8 cellular contexts compared by ENCODE assay signal in genomic region chr1:48775817-48776399, GRCh38. TPM values are rescaled to one million over a fixed set of nuclear protein-coding genes. Genes with fewer than 3 reads are reported as not detected.
DNase-seq lines count a peak whose midpoint lies in the region; ATAC-seq and TF ChIP-seq lines count a peak whose summit lies in the region.

No MANE protein-coding gene starts in this region.

- H3K27ac ChIP-seq in esophagus squamous epithelium, result peak overlapping the region; percentile 51 to 88 (median 68)

- peak overlapping the region; percentile 100 for H3K4me3 Mint-ChIP-seq in progenitor cell of endocrine pancreas (ENCODE audit: low read depth)

- peaks cover 9% of the 10 kb centered on the region for H3K36me3 Mint-ChIP-seq in progenitor cell of endocrine pancreas (ENCODE audit: insufficient read depth)

- intact Hi-C loops in esophagus squamous epithelium (cut with DNase I), result no loop called here

- H3K4me3 ChIP-seq in NT2/D1 (ENCODE audit: insufficient read length, low read depth) (peak overlapping the region; percentile 88), esophagus squamous epithelium (peak overlapping the region; percentile 45 to 73 (median 61))

- 12 to 46% methylated on average over 8 of the region's 8 CpGs for WGBS in esophagus squamous epithelium, 2 donors

- ATAC-seq in GM18517 (IDR thresholded peaks at IDR 0.05; ENCODE audit: unreplicated experiment), result no peak

- H3K27me3 ChIP-seq in NT2/D1 (ENCODE audit: insufficient read depth, insufficient read length) (peaks cover 24% of the 10 kb centered on the region), esophagus squamous epithelium (peaks cover 0 to 25% (median 0%) of the 10 kb centered on the region in 4 donors)

- H3K36me3 ChIP-seq in NT2/D1 (ENCODE audit: insufficient read depth, insufficient read length, low read length), result no peaks in the 10 kb centered on the region
- no peaks in the 10 kb centered on the region for H3K36me3 ChIP-seq in esophagus squamous epithelium

- H3K27ac Mint-ChIP-seq in progenitor cell of endocrine pancreas, result peak overlapping the region; percentile 93

- TF ChIP-seq CTCF in esophagus squamous epithelium (IDR thresholded peaks at IDR 0.05) (no peak), progenitor cell of endocrine pancreas (IDR thresholded peaks at IDR 0.05; ENCODE audit: unreplicated experiment) (no peak)

- peak overlapping the region; percentile 76 for H3K9ac ChIP-seq in NT2/D1 (ENCODE audit: insufficient read length, low read depth)

- TF ChIP-seq POLR2A in esophagus squamous epithelium (IDR thresholded peaks at IDR 0.05), result no peak

- H3K9me3 ChIP-seq in NT2/D1 (ENCODE audit: insufficient read depth, low read length) (no peaks in the 10 kb centered on the region), esophagus squamous epithelium (no peaks in the 10 kb centered on the region)

- peaks cover 4% of the 10 kb centered on the region for H3K27me3 Mint-ChIP-seq in progenitor cell of endocrine pancreas

- DNase-seq in DMS79 treated with DMSO at 0.1 percent for 48 hours (lab: John Stamatoyannopoulos, UW), result peak; percentile 61
- no peak for DNase-seq in NT2/D1 (ENCODE audit: low read depth, low spot score)
- DNase-seq in esophagus squamous epithelium (lab: John Stamatoyannopoulos, UW), result no peak
- no peak for DNase-seq in progenitor cell of endocrine pancreas (ENCODE audit: low spot score, unreplicated experiment)
- no peak for DNase-seq in NOMO-1 treated with dmso at 0.1 percent for 144 hours (lab: John Stamatoyannopoulos, UW; ENCODE audit: unreplicated experiment)
- DNase-seq in stimulated activated CD4-positive, alpha-beta T cell treated with anti-CD3 and anti-CD28 coated beads, Interleukin-12 subunit alpha, Interleukin-12 subunit beta, amount 100 ng/mL, for 4 hours, result no peak
- DNase-seq in NCI-H2107 treated with DMSO at 0.1 percent for 48 hours (lab: John Stamatoyannopoulos, UW; ENCODE audit: unreplicated experiment), result no peak

- peaks cover 42% of the 10 kb centered on the region for H3K4me1 Mint-ChIP-seq in progenitor cell of endocrine pancreas (ENCODE audit: low read depth)

- H3K9me3 Mint-ChIP-seq in progenitor cell of endocrine pancreas (ENCODE audit: low read depth), result no peaks in the 10 kb centered on the region

- H3K4me1 ChIP-seq in NT2/D1 (ENCODE audit: insufficient read depth, insufficient read length) (no peaks in the 10 kb centered on the region), esophagus squamous epithelium (peaks cover 11 to 63% (median 11%) of the 10 kb centered on the region in 3 donors)

RNA-seq across cellular contexts. Expression of gene BEND5, which starts 0.8 kb away (rescaled TPM):
- total RNA-seq in esophagus squamous epithelium (1 to 10 TPM in 2 of 4 donors, not detected in 2; 1.8 to 2.3 TPM), progenitor cell of endocrine pancreas (14.5 and 23.9 TPM in 2 replicates)
